ENCODE assay signal across 38 cellular contexts in genomic region chr7:110336423-110336822, GRCh38.
"Had no signal": no experiment of that assay in that cellular context is flagged by ENCODE, and none has a peak within 500 bp of the region (broad histone marks: within the 10 kb centered on the region; RNA-seq: fewer than 3 reads in every experiment).

No MANE protein-coding gene starts in this region.

- H3K36me3 ChIP-seq: MG63 had no signal

- H3K27ac ChIP-seq: KMS-11 had no signal

- H3K9ac ChIP-seq: KMS-11 had no signal

- H3K9me3 ChIP-seq: MG63 had no signal

- DNase-seq: Karpas-422, Kasumi-1, KBM-7, KG1, MG63, MM.1S, MV-4-11, NCI-H1048, NCI-H1092, NCI-H1092 treated with DMSO at 0.1 percent for 48 hours, NCI-H1105, NCI-H1105 treated with DMSO at 0.1 percent for 48 hours, NCI-H1417, NCI-H1417 treated with DMSO at 0.1 percent for 48 hours, NCI-H1436, NCI-H1436 treated with DMSO at 0.1 percent for 48 hours, NCI-H146, NCI-H1694, NCI-H1694 treated with DMSO at 0.1 percent for 48 hours, NCI-H187, NCI-H187 treated with DMSO at 0.1 percent for 48 hours, NCI-H1930, NCI-H2029, NCI-H2029 treated with DMSO at 0.1 percent for 48 hours, NCI-H2081, NCI-H2081 treated with DMSO at 0.1 percent for 48 hours, NCI-H2107, NCI-H2171, NCI-H2171 treated with DMSO at 0.1 percent for 48 hours, NCI-H2227 treated with DMSO at 0.1 percent for 48 hours, NCI-H226, NCI-H345, NCI-H446, NCI-H510A, NCI-H510A treated with DMSO at 0.1 percent for 48 hours, NCI-H524, NCI-H524 treated with DMSO at 0.1 percent for 48 hours had no signal

- H3K27me3 ChIP-seq: MG63 had no signal

- H3K4me3 ChIP-seq: MG63 had no signal

- H3K4me2 ChIP-seq: KMS-11 had no signal
